Comparison of ENCODE assay signal across 1 cellular context in the genomic region with DNA sequence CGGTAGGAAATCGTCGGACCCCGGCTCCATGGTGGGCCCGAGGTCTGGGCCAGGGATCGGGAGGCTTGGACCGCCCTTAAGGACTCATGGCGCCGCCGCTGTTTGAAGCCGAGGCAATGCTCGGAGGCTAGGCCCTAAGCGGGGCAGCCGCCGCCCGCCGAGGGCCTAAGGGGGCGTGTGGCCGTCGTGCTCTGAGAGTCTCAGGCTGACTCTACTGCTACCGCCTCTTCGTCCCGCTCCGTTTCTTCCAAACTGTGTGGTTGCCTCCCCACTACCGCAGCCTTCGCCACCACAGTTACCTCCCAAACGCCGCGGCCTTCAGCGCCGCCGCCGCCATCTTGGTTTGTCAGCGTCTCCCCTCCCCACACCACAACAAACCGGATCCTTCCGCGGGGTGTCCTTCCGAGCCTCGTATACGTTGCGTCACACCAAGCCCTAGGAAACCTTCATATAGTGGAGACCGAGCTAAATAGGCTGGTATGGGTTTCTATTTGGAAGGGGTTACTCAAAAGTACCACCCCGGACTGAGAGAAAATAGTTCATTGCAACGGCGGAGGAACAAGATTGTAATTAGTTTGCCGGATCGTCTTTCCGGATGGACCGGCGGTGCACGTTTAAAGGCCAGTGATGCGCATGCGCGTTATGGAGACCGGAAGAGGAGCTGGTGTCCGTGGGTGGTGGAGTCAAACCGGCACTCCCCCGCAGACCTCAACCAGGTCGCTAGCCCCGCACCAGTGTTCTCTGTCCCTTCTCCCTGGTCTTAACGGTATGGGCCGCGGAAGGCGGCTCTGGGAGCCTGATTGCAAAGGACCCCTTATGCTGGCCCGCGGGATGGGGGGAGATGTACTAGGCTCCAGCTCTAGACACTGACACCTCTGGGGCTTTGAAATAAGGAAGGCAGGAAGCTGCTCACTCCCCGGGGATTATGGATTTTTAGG.
TF ChIP-seq lines count a peak whose summit lies in the region.

TSS of gene KDM5C (minus strand) at position 348 of the 938 bp plus-strand sequence. CDS start at position 30, 318 bp downstream.

TF ChIP-seq in HepG2, 621 proteins besides CTCF, POLR2A, EP300 and RAD21 (continued from another document and continues in another):
- TF ChIP-seq NONO (IDR thresholded peaks at IDR 0.05) (no peak), NONO (CRISPR knock-in tag; conservative IDR thresholded peaks at IDR 0.05) (peak; percentile 77; the same call in 1 of the 2 replicates), GABPB1 (CRISPR knock-in tag; IDR thresholded peaks at IDR 0.05) (peak; percentile 79), ZZZ3 (CRISPR knock-in tag; IDR thresholded peaks at IDR 0.05; ENCODE audit: borderline replicate concordance) (peak; percentile 80; the same call in 1 of the 2 replicates), PHF20 (CRISPR knock-in tag; IDR thresholded peaks at IDR 0.05) (peak; percentile 75), GATAD1 (CRISPR knock-in tag; IDR thresholded peaks at IDR 0.05) (peak; percentile 65; the same call in 1 of the 2 replicates), SALL1 (CRISPR knock-in tag; IDR thresholded peaks at IDR 0.05) (peak; percentile 7; the same call in 1 of the 2 replicates), HMGXB4 (CRISPR knock-in tag; IDR thresholded peaks at IDR 0.05; ENCODE audit: borderline replicate concordance in 1 of 2, low read depth in 1 of 2) (peak; percentile 67 to 86; a peak in 3 of 4 replicates), ZNF652 (CRISPR knock-in tag; IDR thresholded peaks at IDR 0.05; ENCODE audit: borderline replicate concordance, low read depth) (no peak), CHD2 (IDR thresholded peaks at IDR 0.05; ENCODE audit: low read depth, low read length) (peak; percentile 82), SRSF9 (IDR thresholded peaks at IDR 0.05; ENCODE audit: borderline replicate concordance, insufficient read depth, low read depth, low read length, poor library complexity, severe bottlenecking) (no peak), ZNF451 (CRISPR knock-in tag; IDR thresholded peaks at IDR 0.05) (no peak), SKI (IDR thresholded peaks at IDR 0.05; ENCODE audit: partially characterized antibody) (no peak), ELF1 (CRISPR knock-in tag; IDR thresholded peaks at IDR 0.05) (peak; percentile 77), ZNF883 (CRISPR knock-in tag; IDR thresholded peaks at IDR 0.05; ENCODE audit: not compliant biosample characterization) (peak; percentile 70), TARDBP (CRISPR knock-in tag; IDR thresholded peaks at IDR 0.05) (peak; percentile 32; the same call in 1 of the 2 replicates), ZNF543 (CRISPR knock-in tag; IDR thresholded peaks at IDR 0.05) (peak; percentile 37; the same call in 1 of the 2 replicates), KMT2B (CRISPR knock-in tag; IDR thresholded peaks at IDR 0.05) (0 out of 2 replicates have a peak, but pooled peaks have one; percentile 46), ZNF547 (CRISPR knock-in tag; IDR thresholded peaks at IDR 0.05) (peak; percentile 67; the same call in 1 of the 2 replicates), HNRNPL (IDR thresholded peaks at IDR 0.05; ENCODE audit: low read depth, low read length) (0 out of 2 replicates have a peak, but pooled peaks have one; percentile 41), ZNF670 (CRISPR knock-in tag; IDR thresholded peaks at IDR 0.05; ENCODE audit: borderline replicate concordance) (no peak), ISX (CRISPR knock-in tag; conservative IDR thresholded peaks at IDR 0.05) (0 out of 2 replicates have a peak, but pooled peaks have one; percentile 14), ZSCAN30 (CRISPR knock-in tag; IDR thresholded peaks at IDR 0.05) (no peak), GLI4 (CRISPR knock-in tag; IDR thresholded peaks at IDR 0.05; ENCODE audit: borderline replicate concordance) (peak; percentile 41; the same call in 1 of the 2 replicates), CBX2 (IDR thresholded peaks at IDR 0.05; ENCODE audit: low read depth, low read length) (no peak), CBX2 (CRISPR knock-in tag; IDR thresholded peaks at IDR 0.05; ENCODE audit: low read depth) (no peak), IKZF4 (CRISPR knock-in tag; IDR thresholded peaks at IDR 0.05; ENCODE audit: borderline replicate concordance, low read depth, not compliant biosample characterization) (peak; percentile 41), MIXL1 (CRISPR knock-in tag; IDR thresholded peaks at IDR 0.05) (peak; percentile 88; the same call in 1 of the 2 replicates), DNMT1 (CRISPR knock-in tag; IDR thresholded peaks at IDR 0.05) (no peak), DMAP1 (CRISPR knock-in tag; IDR thresholded peaks at IDR 0.05) (peak; percentile 70; the same call in 1 of the 2 replicates)
- TF ChIP-seq, protein P1, sequence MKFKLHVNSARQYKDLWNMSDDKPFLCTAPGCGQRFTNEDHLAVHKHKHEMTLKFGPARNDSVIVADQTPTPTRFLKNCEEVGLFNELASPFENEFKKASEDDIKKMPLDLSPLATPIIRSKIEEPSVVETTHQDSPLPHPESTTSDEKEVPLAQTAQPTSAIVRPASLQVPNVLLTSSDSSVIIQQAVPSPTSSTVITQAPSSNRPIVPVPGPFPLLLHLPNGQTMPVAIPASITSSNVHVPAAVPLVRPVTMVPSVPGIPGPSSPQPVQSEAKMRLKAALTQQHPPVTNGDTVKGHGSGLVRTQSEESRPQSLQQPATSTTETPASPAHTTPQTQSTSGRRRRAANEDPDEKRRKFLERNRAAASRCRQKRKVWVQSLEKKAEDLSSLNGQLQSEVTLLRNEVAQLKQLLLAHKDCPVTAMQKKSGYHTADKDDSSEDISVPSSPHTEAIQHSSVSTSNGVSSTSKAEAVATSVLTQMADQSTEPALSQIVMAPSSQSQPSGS (CRISPR knock-in tag; IDR thresholded peaks at IDR 0.05), result 0 out of 2 replicates have a peak, but pooled peaks have one; percentile 18
- TF ChIP-seq, protein P2, sequence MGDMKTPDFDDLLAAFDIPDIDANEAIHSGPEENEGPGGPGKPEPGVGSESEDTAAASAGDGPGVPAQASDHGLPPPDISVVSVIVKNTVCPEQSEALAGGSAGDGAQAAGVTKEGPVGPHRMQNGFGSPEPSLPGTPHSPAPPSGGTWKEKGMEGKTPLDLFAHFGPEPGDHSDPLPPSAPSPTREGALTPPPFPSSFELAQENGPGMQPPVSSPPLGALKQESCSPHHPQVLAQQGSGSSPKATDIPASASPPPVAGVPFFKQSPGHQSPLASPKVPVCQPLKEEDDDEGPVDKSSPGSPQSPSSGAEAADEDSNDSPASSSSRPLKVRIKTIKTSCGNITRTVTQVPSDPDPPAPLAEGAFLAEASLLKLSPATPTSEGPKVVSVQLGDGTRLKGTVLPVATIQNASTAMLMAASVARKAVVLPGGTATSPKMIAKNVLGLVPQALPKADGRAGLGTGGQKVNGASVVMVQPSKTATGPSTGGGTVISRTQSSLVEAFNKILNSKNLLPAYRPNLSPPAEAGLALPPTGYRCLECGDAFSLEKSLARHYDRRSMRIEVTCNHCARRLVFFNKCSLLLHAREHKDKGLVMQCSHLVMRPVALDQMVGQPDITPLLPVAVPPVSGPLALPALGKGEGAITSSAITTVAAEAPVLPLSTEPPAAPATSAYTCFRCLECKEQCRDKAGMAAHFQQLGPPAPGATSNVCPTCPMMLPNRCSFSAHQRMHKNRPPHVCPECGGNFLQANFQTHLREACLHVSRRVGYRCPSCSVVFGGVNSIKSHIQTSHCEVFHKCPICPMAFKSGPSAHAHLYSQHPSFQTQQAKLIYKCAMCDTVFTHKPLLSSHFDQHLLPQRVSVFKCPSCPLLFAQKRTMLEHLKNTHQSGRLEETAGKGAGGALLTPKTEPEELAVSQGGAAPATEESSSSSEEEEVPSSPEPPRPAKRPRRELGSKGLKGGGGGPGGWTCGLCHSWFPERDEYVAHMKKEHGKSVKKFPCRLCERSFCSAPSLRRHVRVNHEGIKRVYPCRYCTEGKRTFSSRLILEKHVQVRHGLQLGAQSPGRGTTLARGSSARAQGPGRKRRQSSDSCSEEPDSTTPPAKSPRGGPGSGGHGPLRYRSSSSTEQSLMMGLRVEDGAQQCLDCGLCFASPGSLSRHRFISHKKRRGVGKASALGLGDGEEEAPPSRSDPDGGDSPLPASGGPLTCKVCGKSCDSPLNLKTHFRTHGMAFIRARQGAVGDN (CRISPR knock-in tag; IDR thresholded peaks at IDR 0.05), result peak; percentile 75
- TF ChIP-seq, protein P3, sequence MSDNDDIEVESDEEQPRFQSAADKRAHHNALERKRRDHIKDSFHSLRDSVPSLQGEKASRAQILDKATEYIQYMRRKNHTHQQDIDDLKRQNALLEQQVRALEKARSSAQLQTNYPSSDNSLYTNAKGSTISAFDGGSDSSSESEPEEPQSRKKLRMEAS (IDR thresholded peaks at IDR 0.05), result peak; percentile 40; the same call in 1 of the 2 replicates
- TF ChIP-seq, protein P4, sequence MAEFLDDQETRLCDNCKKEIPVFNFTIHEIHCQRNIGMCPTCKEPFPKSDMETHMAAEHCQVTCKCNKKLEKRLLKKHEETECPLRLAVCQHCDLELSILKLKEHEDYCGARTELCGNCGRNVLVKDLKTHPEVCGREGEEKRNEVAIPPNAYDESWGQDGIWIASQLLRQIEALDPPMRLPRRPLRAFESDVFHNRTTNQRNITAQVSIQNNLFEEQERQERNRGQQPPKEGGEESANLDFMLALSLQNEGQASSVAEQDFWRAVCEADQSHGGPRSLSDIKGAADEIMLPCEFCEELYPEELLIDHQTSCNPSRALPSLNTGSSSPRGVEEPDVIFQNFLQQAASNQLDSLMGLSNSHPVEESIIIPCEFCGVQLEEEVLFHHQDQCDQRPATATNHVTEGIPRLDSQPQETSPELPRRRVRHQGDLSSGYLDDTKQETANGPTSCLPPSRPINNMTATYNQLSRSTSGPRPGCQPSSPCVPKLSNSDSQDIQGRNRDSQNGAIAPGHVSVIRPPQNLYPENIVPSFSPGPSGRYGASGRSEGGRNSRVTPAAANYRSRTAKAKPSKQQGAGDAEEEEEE (CRISPR knock-in tag; IDR thresholded peaks at IDR 0.05; ENCODE audit: borderline replicate concordance), result 0 out of 2 replicates have a peak, but pooled peaks have one; percentile 44
- TF ChIP-seq, protein P5, sequence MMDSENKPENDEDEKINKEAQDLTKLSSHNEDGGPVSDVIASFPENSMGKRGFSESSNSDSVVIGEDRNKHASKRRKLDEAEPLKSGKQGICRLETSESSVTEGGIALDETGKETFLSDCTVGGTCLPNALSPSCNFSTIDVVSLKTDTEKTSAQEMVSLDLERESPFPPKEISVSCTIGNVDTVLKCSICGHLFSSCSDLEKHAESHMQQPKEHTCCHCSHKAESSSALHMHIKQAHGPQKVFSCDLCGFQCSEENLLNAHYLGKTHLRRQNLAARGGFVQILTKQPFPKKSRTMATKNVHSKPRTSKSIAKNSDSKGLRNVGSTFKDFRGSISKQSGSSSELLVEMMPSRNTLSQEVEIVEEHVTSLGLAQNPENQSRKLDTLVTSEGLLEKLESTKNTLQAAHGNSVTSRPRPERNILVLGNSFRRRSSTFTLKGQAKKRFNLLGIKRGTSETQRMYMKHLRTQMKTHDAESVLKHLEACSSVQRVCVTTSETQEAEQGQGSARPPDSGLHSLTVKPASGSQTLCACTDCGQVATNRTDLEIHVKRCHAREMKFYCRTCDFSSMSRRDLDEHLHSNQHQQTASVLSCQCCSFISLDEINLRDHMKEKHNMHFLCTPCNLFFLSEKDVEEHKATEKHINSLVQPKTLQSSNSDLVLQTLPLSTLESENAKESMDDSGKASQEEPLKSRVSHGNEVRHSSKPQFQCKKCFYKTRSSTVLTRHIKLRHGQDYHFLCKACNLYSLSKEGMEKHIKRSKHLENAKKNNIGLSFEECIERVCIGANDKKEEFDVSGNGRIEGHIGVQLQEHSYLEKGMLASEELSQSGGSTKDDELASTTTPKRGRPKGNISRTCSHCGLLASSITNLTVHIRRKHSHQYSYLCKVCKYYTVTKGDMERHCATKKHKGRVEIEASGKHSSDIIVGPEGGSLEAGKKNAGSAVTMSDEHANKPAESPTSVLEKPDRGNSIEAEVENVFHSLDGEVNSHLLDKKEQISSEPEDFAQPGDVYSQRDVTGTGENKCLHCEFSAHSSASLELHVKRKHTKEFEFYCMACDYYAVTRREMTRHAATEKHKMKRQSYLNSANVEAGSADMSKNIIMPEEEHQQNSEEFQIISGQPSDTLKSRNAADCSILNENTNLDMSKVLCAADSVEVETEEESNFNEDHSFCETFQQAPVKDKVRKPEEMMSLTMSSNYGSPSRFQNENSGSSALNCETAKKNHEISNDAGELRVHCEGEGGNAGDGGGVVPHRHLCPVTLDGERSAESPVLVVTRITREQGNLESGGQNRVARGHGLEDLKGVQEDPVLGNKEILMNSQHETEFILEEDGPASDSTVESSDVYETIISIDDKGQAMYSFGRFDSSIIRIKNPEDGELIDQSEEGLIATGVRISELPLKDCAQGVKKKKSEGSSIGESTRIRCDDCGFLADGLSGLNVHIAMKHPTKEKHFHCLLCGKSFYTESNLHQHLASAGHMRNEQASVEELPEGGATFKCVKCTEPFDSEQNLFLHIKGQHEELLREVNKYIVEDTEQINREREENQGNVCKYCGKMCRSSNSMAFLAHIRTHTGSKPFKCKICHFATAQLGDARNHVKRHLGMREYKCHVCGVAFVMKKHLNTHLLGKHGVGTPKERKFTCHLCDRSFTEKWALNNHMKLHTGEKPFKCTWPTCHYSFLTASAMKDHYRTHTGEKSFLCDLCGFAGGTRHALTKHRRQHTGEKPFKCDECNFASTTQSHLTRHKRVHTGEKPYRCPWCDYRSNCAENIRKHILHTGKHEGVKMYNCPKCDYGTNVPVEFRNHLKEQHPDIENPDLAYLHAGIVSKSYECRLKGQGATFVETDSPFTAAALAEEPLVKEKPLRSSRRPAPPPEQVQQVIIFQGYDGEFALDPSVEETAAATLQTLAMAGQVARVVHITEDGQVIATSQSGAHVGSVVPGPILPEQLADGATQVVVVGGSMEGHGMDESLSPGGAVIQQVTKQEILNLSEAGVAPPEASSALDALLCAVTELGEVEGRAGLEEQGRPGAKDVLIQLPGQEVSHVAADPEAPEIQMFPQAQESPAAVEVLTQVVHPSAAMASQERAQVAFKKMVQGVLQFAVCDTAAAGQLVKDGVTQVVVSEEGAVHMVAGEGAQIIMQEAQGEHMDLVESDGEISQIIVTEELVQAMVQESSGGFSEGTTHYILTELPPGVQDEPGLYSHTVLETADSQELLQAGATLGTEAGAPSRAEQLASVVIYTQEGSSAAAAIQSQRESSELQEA (CRISPR knock-in tag; IDR thresholded peaks at IDR 0.05; ENCODE audit: not compliant biosample characterization), result peak; percentile 62
